Comparison of ENCODE assay signal across 8 cellular contexts in genomic region chr1:8317647-8318360, GRCh38. TPM values are rescaled to one million over a fixed set of nuclear protein-coding genes. Genes with fewer than 3 reads are reported as not detected.
DNase-seq lines count a peak whose midpoint lies in the region; FAIRE-seq and TF ChIP-seq lines count a peak whose summit lies in the region.

Gene SLC45A1, plus strand, starts transcription at chr1:8318114. Its CDS starts 6,216 bp downstream, at chr1:8324330.

- H3K27ac ChIP-seq in ascending aorta = peak within 1 kb of the TSS; percentile 40 to 48
- H3K27ac ChIP-seq in urinary bladder (ENCODE audit: low read depth) = no peak within 1 kb of the TSS

- H3K4me3 ChIP-seq in ascending aorta (peak within 1 kb of the TSS; percentile 75 to 86), urinary bladder (ENCODE audit: low read depth, low read length) (peak within 1 kb of the TSS; percentile 59)

- intact Hi-C loops in ascending aorta (cut with DNase I) = loop anchor here (2.0 to 10.0 kb wide), 2 partner anchors 31 to 203 kb away; no protein-coding TSS in a partner anchor

- H3K4me1 ChIP-seq in ascending aorta = peaks cover 0 to 8% of the 10 kb centered on the region in 2 donors
- no peaks in the 10 kb centered on the region for H3K4me1 ChIP-seq in urinary bladder (ENCODE audit: insufficient read depth)

- TF ChIP-seq CTCF in D721Med (IDR thresholded peaks at IDR 0.05; ENCODE audit: insufficient read depth, missing control alignments) = no peak
- no peak for TF ChIP-seq CTCF in ascending aorta (IDR thresholded peaks at IDR 0.05)

- H3K9me3 Mint-ChIP-seq in T-helper 2 cell treated with Interferon-gamma antibody and Interleukin-4, amounts not matched to agents 5 μg/mL and 100 μg/mL, for 36 hours = peaks cover 4% of the 10 kb centered on the region

- peaks cover 36% of the 10 kb centered on the region for H3K27me3 Mint-ChIP-seq in T-helper 2 cell treated with Interferon-gamma antibody and Interleukin-4, amounts not matched to agents 5 μg/mL and 100 μg/mL, for 36 hours (ENCODE audit: low read depth)

- no peaks in the 10 kb centered on the region for H3K9me3 ChIP-seq in ascending aorta

- H3K4me1 Mint-ChIP-seq in T-helper 2 cell treated with Interferon-gamma antibody and Interleukin-4, amounts not matched to agents 5 μg/mL and 100 μg/mL, for 36 hours (ENCODE audit: low read depth) = peaks cover 17% of the 10 kb centered on the region

- H3K36me3 ChIP-seq in ascending aorta (no peaks in the 10 kb centered on the region), urinary bladder (ENCODE audit: insufficient read depth) (no peaks in the 10 kb centered on the region)

- DNase-seq in D721Med (ENCODE audit: insufficient read length, low spot score) = peak; percentile 58
- DNase-seq in HuH-7 (ENCODE audit: low spot score) = peak; percentile 55
- DNase-seq in T-helper 2 cell treated with Interferon-gamma antibody and Interleukin-4, amounts not matched to agents 5 μg/mL and 100 μg/mL, for 36 hours (ENCODE audit: low spot score) = peak; percentile 85
- peak; percentile 26 to 89 for DNase-seq in ascending aorta (ENCODE audit: low spot score in 2 of 2)
- peak; percentile 92 for DNase-seq in hepatic stellate cell (ENCODE audit: low spot score)
- DNase-seq in putamen (ENCODE audit: low spot score) = peak; percentile 84
- DNase-seq in NCI-H128 (lab: John Stamatoyannopoulos, UW; ENCODE audit: unreplicated experiment) = no peak

- H3K36me3 Mint-ChIP-seq in T-helper 2 cell treated with Interferon-gamma antibody and Interleukin-4, amounts not matched to agents 5 μg/mL and 100 μg/mL, for 36 hours (ENCODE audit: low read depth) = no peaks in the 10 kb centered on the region

- peak within 1 kb of the TSS; percentile 78 for H3K4me3 Mint-ChIP-seq in T-helper 2 cell treated with Interferon-gamma antibody and Interleukin-4, amounts not matched to agents 5 μg/mL and 100 μg/mL, for 36 hours

- 10% methylated on average over 73 of the region's 73 CpGs for WGBS in urinary bladder

- no peak for FAIRE-seq in D721Med (lab: Jason Lieb, UNC)

- H3K27ac Mint-ChIP-seq in T-helper 2 cell treated with Interferon-gamma antibody and Interleukin-4, amounts not matched to agents 5 μg/mL and 100 μg/mL, for 36 hours = no peak within 1 kb of the TSS

- no peaks in the 10 kb centered on the region for H3K27me3 ChIP-seq in ascending aorta

RNA-seq across cellular contexts. Expression of gene SLC45A1, which starts in this region (rescaled TPM):
- total RNA-seq in ascending aorta (3.2 TPM), urinary bladder (1.6 TPM)
- polyA plus RNA-seq in urinary bladder = 9.1 TPM
